ENCODE assay signal across 12 cellular contexts in the genomic region with DNA sequence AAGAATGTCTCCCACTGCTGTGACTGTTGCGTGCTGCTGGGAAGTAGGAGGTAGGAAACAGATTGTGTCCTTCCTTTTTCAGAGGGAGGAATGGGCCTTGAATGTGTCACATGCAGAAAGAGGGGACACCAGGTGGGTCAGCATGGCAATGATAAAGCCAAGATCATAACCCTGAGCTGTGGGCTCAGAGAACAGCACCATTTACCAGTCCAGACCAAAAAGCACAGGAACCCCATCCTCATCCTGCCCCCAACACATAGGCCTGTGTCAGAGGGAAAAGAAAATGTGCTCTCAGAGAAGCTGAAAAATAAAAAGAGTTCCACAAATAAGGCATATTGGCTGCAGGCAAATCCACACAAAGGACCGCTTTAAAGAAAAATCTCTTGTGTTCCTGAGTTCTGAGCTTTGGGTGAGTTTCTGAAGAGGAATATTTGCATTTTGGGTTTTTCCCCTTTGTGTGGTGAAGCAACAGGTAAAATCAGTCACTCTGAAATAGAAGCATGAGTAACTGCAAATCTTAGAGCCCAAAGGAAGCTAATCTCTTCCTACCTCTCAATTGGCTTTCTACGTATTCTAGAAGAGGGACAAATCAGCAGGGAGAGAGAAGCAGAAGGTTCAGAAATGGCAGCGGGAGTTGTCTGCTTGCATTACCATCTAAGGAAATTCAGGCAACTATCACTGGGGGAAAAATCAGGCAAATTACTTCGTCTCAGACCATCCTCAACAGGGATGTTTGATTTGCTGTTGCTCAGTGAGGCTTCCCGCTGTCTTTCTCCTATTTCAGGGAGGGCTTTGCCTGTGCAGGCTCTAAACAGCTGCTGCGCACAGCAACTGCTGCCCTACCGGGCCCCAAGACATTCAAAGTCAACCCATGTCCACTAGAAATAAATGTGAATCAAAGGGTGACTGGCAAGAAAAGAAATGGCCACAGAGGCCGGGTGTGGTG.
DNase-seq lines count a peak whose midpoint lies in the region; ATAC-seq and TF ChIP-seq lines count a peak whose summit lies in the region.
"Had no signal": no experiment of that assay in that cellular context is flagged by ENCODE, and none has a peak within 500 bp of the region (broad histone marks: within the 10 kb centered on the region; RNA-seq: fewer than 3 reads in every experiment).

No MANE protein-coding gene starts in this region.

- no peaks in the 10 kb centered on the region for H3K36me3 ChIP-seq in esophagus muscularis mucosa

- no peaks in the 10 kb centered on the region for H3K9me3 ChIP-seq in T-helper 17 cell (ENCODE audit: control insufficient read depth, low read length, poor library complexity, severe bottlenecking)
- no peaks in the 10 kb centered on the region for H3K9me3 ChIP-seq in esophagus muscularis mucosa

- TF ChIP-seq CTCF in GM12864 (IDR thresholded peaks at IDR 0.05; ENCODE audit: low read depth, low read length, missing control alignments) (no peak), esophagus muscularis mucosa (IDR thresholded peaks at IDR 0.05) (no peak), osteocyte (IDR thresholded peaks at IDR 0.05) (no peak)

- DNase-seq in GM12864 (ENCODE audit: low read depth) (peak; percentile 82), T-helper 17 cell (no peak), esophagus muscularis mucosa (ENCODE audit: extremely low spot score) (no peak), HEK293T (ENCODE audit: extremely low spot score) (no peak), osteocyte (ENCODE audit: extremely low spot score, unreplicated experiment) (no peak)
- no peak for DNase-seq in activated CD4-positive, alpha-beta T cell treated with anti-CD3 and anti-CD28 coated beads for 1 hour
- DNase-seq: CD4-positive, CD25-positive, alpha-beta regulatory T cell; midbrain; stimulated activated CD4-positive, alpha-beta T cell treated with anti-CD3 and anti-CD28 coated beads, Interleukin-4, amount 100 ng/mL, for 24 hours had no signal

- no peaks in the 10 kb centered on the region for H3K36me3 Mint-ChIP-seq in T-helper 17 cell (ENCODE audit: low read depth)
- H3K36me3 Mint-ChIP-seq in osteocyte (ENCODE audit: unreplicated experiment), result no peaks in the 10 kb centered on the region
- H3K36me3 Mint-ChIP-seq: CD4-positive, CD25-positive, alpha-beta regulatory T cell had no signal

- H3K9me3 Mint-ChIP-seq in osteocyte (ENCODE audit: unreplicated experiment), result no peaks in the 10 kb centered on the region
- H3K9me3 Mint-ChIP-seq: activated T-helper 2 cell treated with anti-CD3 and anti-CD28 coated beads, Interferon-gamma antibody, Interleukin-2, Interleukin-4, amounts not matched to agents 10 μg/mL and 5 μg/mL and 100 μg/mL, durations not matched to agents 14 hours and 24 hours and 36 hours had no signal

- no peak for TF ChIP-seq EP300 in esophagus muscularis mucosa (IDR thresholded peaks at IDR 0.05)

- H3K27me3 Mint-ChIP-seq in T-helper 17 cell, result peaks cover 6% of the 10 kb centered on the region
- no peaks in the 10 kb centered on the region for H3K27me3 Mint-ChIP-seq in osteocyte (ENCODE audit: unreplicated experiment)

- CTCF ChIA-PET in HEK293T (lab: Yijun Ruan, JAX), result interaction anchor here (1.9 kb wide), 1 partner anchor 7 kb away, joined by 7 read pairs; no protein-coding TSS in a partner anchor

- TF ChIP-seq POLR2A in esophagus muscularis mucosa (IDR thresholded peaks at IDR 0.05; ENCODE audit: low read depth), result no peak

- H3K27me3 ChIP-seq in esophagus muscularis mucosa, result no peaks in the 10 kb centered on the region

- H3K4me3 ChIP-seq in GM12864 (ENCODE audit: low read depth, low read length) (peak overlapping the region; percentile 31), esophagus muscularis mucosa (no peak overlapping the region)

- POLR2A ChIA-PET in HEK293T (lab: Yijun Ruan, JAX), result no interaction called here

- peak; percentile 92 for ATAC-seq in GM19372 (IDR thresholded peaks at IDR 0.05; ENCODE audit: low read depth, unreplicated experiment)
- ATAC-seq in HG02981 (IDR thresholded peaks at IDR 0.05; ENCODE audit: unreplicated experiment), result peak; percentile 82
- peak; percentile 42 for ATAC-seq in T-helper 17 cell

- H3K27ac Mint-ChIP-seq in T-helper 17 cell (no peak overlapping the region), osteocyte (ENCODE audit: unreplicated experiment) (no peak overlapping the region)
- H3K27ac Mint-ChIP-seq: activated T-helper 2 cell treated with anti-CD3 and anti-CD28 coated beads, Interferon-gamma antibody, Interleukin-2, Interleukin-4, amounts not matched to agents 10 μg/mL and 5 μg/mL and 100 μg/mL, durations not matched to agents 14 hours and 24 hours and 36 hours had no signal

- H3K27ac ChIP-seq in esophagus muscularis mucosa (replicated peaks in 1 of 4), result no peak overlapping the region

- no peaks in the 10 kb centered on the region for H3K4me1 ChIP-seq in esophagus muscularis mucosa

- 91% methylated on average over 8 of the region's 9 CpGs for WGBS in esophagus muscularis mucosa

- H3K4me1 Mint-ChIP-seq in T-helper 17 cell (no peaks in the 10 kb centered on the region), osteocyte (ENCODE audit: unreplicated experiment) (peaks cover 13% of the 10 kb centered on the region)
- H3K4me1 Mint-ChIP-seq: CD4-positive, CD25-positive, alpha-beta regulatory T cell had no signal

- H3K4me3 Mint-ChIP-seq in T-helper 17 cell (no peak overlapping the region), osteocyte (ENCODE audit: unreplicated experiment) (no peak overlapping the region)
- H3K4me3 Mint-ChIP-seq: CD4-positive, CD25-positive, alpha-beta regulatory T cell had no signal

- intact Hi-C loops in esophagus muscularis mucosa (cut with DNase I), result no loop called here

TF ChIP-seq in HEK293T, 16 proteins besides CTCF, POLR2A, EP300 and RAD21:
- TF ChIP-seq L3MBTL2 (conservative IDR thresholded peaks at IDR 0.05) (no peak), SUZ12 (IDR thresholded peaks at IDR 0.05) (no peak), CTBP1 (IDR thresholded peaks at IDR 0.05; ENCODE audit: borderline replicate concordance) (no peak), HDGF (IDR thresholded peaks at IDR 0.05; ENCODE audit: borderline replicate concordance) (no peak), SP1 (IDR thresholded peaks at IDR 0.05) (no peak), LEF1 (IDR thresholded peaks at IDR 0.05; ENCODE audit: borderline replicate concordance) (no peak), FOXA1 (IDR thresholded peaks at IDR 0.05) (no peak), ZNF384 (IDR thresholded peaks at IDR 0.05) (no peak), TARDBP (IDR thresholded peaks at IDR 0.05) (no peak), FOXM1 (IDR thresholded peaks at IDR 0.05; ENCODE audit: borderline replicate concordance) (no peak), NFRKB (IDR thresholded peaks at IDR 0.05) (no peak), ELF4 (IDR thresholded peaks at IDR 0.05) (no peak), ARNT (IDR thresholded peaks at IDR 0.05) (no peak)
- TF ChIP-seq, protein P1, sequence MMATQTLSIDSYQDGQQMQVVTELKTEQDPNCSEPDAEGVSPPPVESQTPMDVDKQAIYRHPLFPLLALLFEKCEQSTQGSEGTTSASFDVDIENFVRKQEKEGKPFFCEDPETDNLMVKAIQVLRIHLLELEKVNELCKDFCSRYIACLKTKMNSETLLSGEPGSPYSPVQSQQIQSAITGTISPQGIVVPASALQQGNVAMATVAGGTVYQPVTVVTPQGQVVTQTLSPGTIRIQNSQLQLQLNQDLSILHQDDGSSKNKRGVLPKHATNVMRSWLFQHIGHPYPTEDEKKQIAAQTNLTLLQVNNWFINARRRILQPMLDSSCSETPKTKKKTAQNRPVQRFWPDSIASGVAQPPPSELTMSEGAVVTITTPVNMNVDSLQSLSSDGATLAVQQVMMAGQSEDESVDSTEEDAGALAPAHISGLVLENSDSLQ (IDR thresholded peaks at IDR 0.05), result no peak

Comparison
In these comparisons a context has a peak if more than half of its experiments do, and no peak if none do; other contexts are left out.
1. ATAC-seq: peak in every context shown above with its lines; median percentile 92 in GM19372; 82 in HG02981; 42 in T-helper 17 cell.